ENCODE assay signal across 15 cellular contexts in genomic region chr19:55777528-55777927, GRCh38. TPM values are rescaled to one million over a fixed set of nuclear protein-coding genes. Genes with fewer than 3 reads are reported as not detected.
DNase-seq lines count a peak whose midpoint lies in the region; ATAC-seq, FAIRE-seq and TF ChIP-seq lines count a peak whose summit lies in the region.
"Had no signal": no experiment of that assay in that cellular context is flagged by ENCODE, and none has a peak within 500 bp of the region (broad histone marks: within the 10 kb centered on the region; RNA-seq: fewer than 3 reads in every experiment).

No MANE protein-coding gene starts in this region.

- no peak for TF ChIP-seq EP300 in HepG2 (IDR thresholded peaks at IDR 0.05; ENCODE audit: low read depth in 2 of 2, low read length in 2 of 2)
- no peak for TF ChIP-seq EP300 in HepG2 (CRISPR knock-in tag; IDR thresholded peaks at IDR 0.05; ENCODE audit: borderline replicate concordance)

- no peak overlapping the region for H3K27ac ChIP-seq in HCT116 (ENCODE audit: low read depth, low read length)
- H3K27ac ChIP-seq in HepG2 (ENCODE audit: extremely low read length, insufficient read depth, low read length) = no peak overlapping the region
- H3K27ac ChIP-seq: HL-60 had no signal

- CTCF ChIA-PET in HCT116 (lab: Charles Lee) (interaction anchor here (0.6 to 1.5 kb wide), 10 partner anchors 12 to 556 kb away, joined by 3 to 12 read pairs (median 3); no protein-coding TSS in a partner anchor), HepG2 (lab: Yijun Ruan, JAX; ENCODE audit: low intra/inter-chr PET ratio, low total read pairs) (no interaction called here)

- in situ Hi-C loops in HepG2 (cut with HindIII; ENCODE audit: extremely low pct_ligation_motif_present, low pct_unique_long_range_greater_than_20kb) = no loop called here

- no peaks in the 10 kb centered on the region for H4K20me1 ChIP-seq in HCT116 (ENCODE audit: insufficient read depth)
- no peaks in the 10 kb centered on the region for H4K20me1 ChIP-seq in HepG2 (ENCODE audit: insufficient read depth, low read length)

- H3K4me2 ChIP-seq in HCT116 (ENCODE audit: low read length) (no peak overlapping the region), HepG2 (ENCODE audit: low read depth, low read length) (no peak overlapping the region)

- intact Hi-C loops in HCT116 (cut with micrococcal nuclease) = loop anchor here (5.0 kb wide), 1 partner anchor 170 kb away; the partner anchor contains the start of gene NLRP8
- intact Hi-C loops in HepG2 (cut with micrococcal nuclease; ENCODE audit: unreplicated experiment) = no loop called here

- ATAC-seq in HCT116 (peak; percentile 52; the same call in 1 of the 2 replicates), HepG2 (no peak), HG02981 (IDR thresholded peaks at IDR 0.05; ENCODE audit: unreplicated experiment) (no peak), HG02571 (IDR thresholded peaks at IDR 0.05; ENCODE audit: unreplicated experiment) (no peak)
- ATAC-seq: esophagus mucosa had no signal

- H3K9ac ChIP-seq in HCT116 (ENCODE audit: low read length) (no peak overlapping the region), HepG2 (ENCODE audit: insufficient read depth, low read depth, low read length) (no peak overlapping the region)

- no peak for FAIRE-seq in HepG2 (lab: Jason Lieb, UNC)

- TF ChIP-seq CTCF in HCT116 (IDR thresholded peaks at IDR 0.05 in 2 of 3, conservative IDR thresholded peaks at IDR 0.05 in 1 of 3; ENCODE audit: borderline replicate concordance in 1 of 3, insufficient read depth in 1 of 3, low read depth in 2 of 3, low read length in 2 of 3) = peak; percentile 34 to 71 (median 63); a peak in 5 of 6 replicates
- peak; percentile 44 for TF ChIP-seq CTCF in HepG2 (CRISPR knock-in tag; IDR thresholded peaks at IDR 0.05)

- H3K9me2 ChIP-seq in HCT116 (ENCODE audit: insufficient read depth) = no peaks in the 10 kb centered on the region

- peak; percentile 19 for DNase-seq in activated CD4-positive, alpha-beta T cell treated with anti-CD3 and anti-CD28 coated beads for 48 hours
- no peak for DNase-seq in activated CD4-positive, alpha-beta T cell treated with anti-CD3 and anti-CD28 coated beads for 4 hours
- DNase-seq in HCT116 (ENCODE audit: low read depth, low spot score) (peak; percentile 2), OCI-M1 (lab: John Stamatoyannopoulos, UW) (peak; percentile 26), HepG2 (ENCODE audit: low spot score) (no peak), T1000 (lab: John Stamatoyannopoulos, UW) (no peak)
- DNase-seq: central memory CD4-positive, alpha-beta T cell; hippocampal formation; NCI-H1105; NCI-H774; nucleus accumbens had no signal

- H3K36me3 ChIP-seq in HCT116 (ENCODE audit: control insufficient read depth in 1 of 2, insufficient read depth in 2 of 2, low read length in 2 of 2) (no peaks in the 10 kb centered on the region), HepG2 (replicated peaks in 1 of 2; ENCODE audit: control insufficient read depth in 1 of 2, insufficient read depth in 2 of 2, low read length in 2 of 2) (no peaks in the 10 kb centered on the region)

- H3K9me3 ChIP-seq in HCT116 (ENCODE audit: control insufficient read depth in 1 of 2, insufficient read depth in 1 of 2, low read depth in 1 of 2, low read length in 2 of 2) (no peaks in the 10 kb centered on the region), HepG2 (ENCODE audit: low read length) (no peaks in the 10 kb centered on the region)

- POLR2A ChIA-PET in HCT116 (lab: Charles Lee) = no interaction called here
- POLR2A ChIA-PET in HepG2 (lab: Yijun Ruan, JAX) = no interaction called here

- RAD21 ChIA-PET in HCT116 (lab: Charles Lee; ENCODE audit: low non-redundant PET in 1 of 2, low total read pairs in 2 of 2, uncharacterized antibody in 2 of 2, unreplicated experiment in 2 of 2) = no interaction called here

- no peak for TF ChIP-seq POLR2A in HCT116 (IDR thresholded peaks at IDR 0.05; ENCODE audit: borderline replicate concordance, extremely low read depth, insufficient read depth, insufficient read length)
- no peak for TF ChIP-seq POLR2A in HepG2 (IDR thresholded peaks at IDR 0.05; ENCODE audit: insufficient read depth in 1 of 2, low read depth in 2 of 2, low read length in 2 of 2)

- no peaks in the 10 kb centered on the region for H3K79me2 ChIP-seq in HCT116 (ENCODE audit: insufficient read depth, low read length)
- H3K79me2 ChIP-seq in HepG2 (ENCODE audit: insufficient read depth, low read length) = no peaks in the 10 kb centered on the region

- WGBS in HepG2 (ENCODE audit: low lambda C conversion rate) = 58% methylated on average over 6 of the region's 7 CpGs

- no peak overlapping the region for H2AFZ ChIP-seq in HCT116 (ENCODE audit: low read depth, low read length, poor library complexity, severe bottlenecking)
- H2AFZ ChIP-seq in HepG2 (ENCODE audit: low read length) = no peak overlapping the region

- peaks cover 13% of the 10 kb centered on the region; the same call in 1 of the 2 replicates for H3K27me3 ChIP-seq in HCT116 (ENCODE audit: insufficient read depth, low read length)
- peaks cover 0 to 14% of the 10 kb centered on the region in 2 experiments; a peak in 2 of 5 replicates for H3K27me3 ChIP-seq in HepG2 (ENCODE audit: control insufficient read depth in 1 of 2, insufficient read depth in 2 of 2, low read length in 2 of 2)

- TF ChIP-seq RAD21 in HCT116 (IDR thresholded peaks at IDR 0.05; ENCODE audit: low read depth) = peak; percentile 55
- TF ChIP-seq RAD21 in HepG2 (CRISPR knock-in tag; IDR thresholded peaks at IDR 0.05) = no peak

- BruUV-seq in HCT116 (replicated peaks; lab: Mats Ljungman, UMichigan) (no TSS peak), HepG2 (replicated peaks; lab: Mats Ljungman, UMichigan) (no TSS peak)

- no peaks in the 10 kb centered on the region for H3K4me1 ChIP-seq in HCT116 (ENCODE audit: control insufficient read depth in 1 of 2, insufficient read depth in 2 of 2, low read length in 2 of 2)
- no peaks in the 10 kb centered on the region for H3K4me1 ChIP-seq in HepG2 (ENCODE audit: insufficient read depth, low read length)

- no peak overlapping the region for H3K4me3 ChIP-seq in HCT116 (replicated peaks in 1 of 2; ENCODE audit: low read depth in 1 of 2, low read length in 2 of 2)
- no peak overlapping the region for H3K4me3 ChIP-seq in HepG2 (replicated peaks in 1 of 3; ENCODE audit: insufficient read depth in 1 of 3, low read depth in 2 of 3, low read length in 3 of 3)

RNA-seq across cellular contexts. Expression of gene RFPL4AL1, which starts 8.6 kb away (rescaled TPM):
- not detected for total RNA-seq in HCT116 (2021; ENCODE audit: unreplicated experiment)
- not detected in 2 replicates for polyA plus RNA-seq in HCT116 (2012)
- not detected in 2 replicates for total RNA-seq in HepG2 (2016; rRNA removed; fragmentation: Illumina TruSeq; extraction: Trizol)
- not detected in 2 replicates for total RNA-seq in HepG2 (2016; cell fraction: cytosol; rRNA removed; fragmentation: Illumina TruSeq; extraction: Trizol; ENCODE audit: low read depth)
- not detected in 2 replicates for total RNA-seq in HepG2 (2016; cell fraction: insoluble cytoplasmic fraction; rRNA removed; fragmentation: Illumina TruSeq; extraction: Trizol)
- not detected in 2 replicates for total RNA-seq in HepG2 (2016; cell fraction: membrane; rRNA removed; fragmentation: Illumina TruSeq; extraction: Trizol)
- total RNA-seq in HepG2 (2016; cell fraction: nucleus; rRNA removed; fragmentation: Illumina TruSeq; extraction: Trizol) = not detected in 2 replicates
- polyA plus RNA-seq in HepG2 (2011; rRNA removed) = not detected in 2 replicates
- polyA plus RNA-seq in HepG2 (2011; cell fraction: cytosol; rRNA removed) = not detected in 2 replicates
- polyA plus RNA-seq in HepG2 (2011; cell fraction: nucleus; rRNA removed) = not detected in 2 replicates
- polyA plus RNA-seq in HepG2 (2012) = not detected in 2 replicates
- polyA plus RNA-seq in HepG2 (2016; cell fraction: cytosol; fragmentation: Illumina TruSeq; extraction: Trizol; ENCODE audit: low read depth) = not detected in 2 replicates
- polyA plus RNA-seq in HepG2 (2016; cell fraction: insoluble cytoplasmic fraction; fragmentation: Illumina TruSeq; extraction: Trizol; ENCODE audit: low read depth) = not detected in 2 replicates
- polyA plus RNA-seq in HepG2 (2016; cell fraction: membrane; fragmentation: Illumina TruSeq; extraction: Trizol; ENCODE audit: low read depth) = not detected in 2 replicates
- polyA plus RNA-seq in HepG2 (2016; cell fraction: nucleus; fragmentation: Illumina TruSeq; extraction: Trizol; ENCODE audit: insufficient read depth, low read depth) = not detected in 2 replicates
- polyA minus RNA-seq in HepG2 (2011; rRNA and poly(A)+ RNA removed; ENCODE audit: low replicate concordance) = not detected in 2 replicates
- polyA minus RNA-seq in HepG2 (2011; cell fraction: cytosol; rRNA and poly(A)+ RNA removed) = not detected in 2 replicates
- polyA minus RNA-seq in HepG2 (2011; cell fraction: nucleus; rRNA and poly(A)+ RNA removed) = not detected in 2 replicates
- total RNA-seq: esophagus mucosa had no signal

RNA-seq across cellular contexts. Expression of gene RFPL4A, which starts 18.6 kb away (rescaled TPM):
- not detected for total RNA-seq in HCT116 (2021; ENCODE audit: unreplicated experiment)
- 0.12 TPM in 1 of 2 replicates, not detected in the other for polyA plus RNA-seq in HCT116 (2012)
- total RNA-seq in HepG2 (2016; rRNA removed; fragmentation: Illumina TruSeq; extraction: Trizol) = not detected in 2 replicates
- not detected in 2 replicates for total RNA-seq in HepG2 (2016; cell fraction: cytosol; rRNA removed; fragmentation: Illumina TruSeq; extraction: Trizol; ENCODE audit: low read depth)
- not detected in 2 replicates for total RNA-seq in HepG2 (2016; cell fraction: insoluble cytoplasmic fraction; rRNA removed; fragmentation: Illumina TruSeq; extraction: Trizol)
- total RNA-seq in HepG2 (2016; cell fraction: membrane; rRNA removed; fragmentation: Illumina TruSeq; extraction: Trizol) = not detected in 2 replicates
- not detected in 2 replicates for total RNA-seq in HepG2 (2016; cell fraction: nucleus; rRNA removed; fragmentation: Illumina TruSeq; extraction: Trizol)
- polyA plus RNA-seq in HepG2 (2011; rRNA removed) = 0.13 TPM in 1 of 2 replicates, not detected in the other
- 0.13 and 0.33 TPM in 2 replicates for polyA plus RNA-seq in HepG2 (2011; cell fraction: cytosol; rRNA removed)
- 0.23 TPM in 1 of 2 replicates, not detected in the other for polyA plus RNA-seq in HepG2 (2011; cell fraction: nucleus; rRNA removed)
- polyA plus RNA-seq in HepG2 (2012) = not detected in 2 replicates
- polyA plus RNA-seq in HepG2 (2016; cell fraction: cytosol; fragmentation: Illumina TruSeq; extraction: Trizol; ENCODE audit: low read depth) = not detected in 2 replicates
- not detected in 2 replicates for polyA plus RNA-seq in HepG2 (2016; cell fraction: insoluble cytoplasmic fraction; fragmentation: Illumina TruSeq; extraction: Trizol; ENCODE audit: low read depth)
- not detected in 2 replicates for polyA plus RNA-seq in HepG2 (2016; cell fraction: membrane; fragmentation: Illumina TruSeq; extraction: Trizol; ENCODE audit: low read depth)
- not detected in 2 replicates for polyA plus RNA-seq in HepG2 (2016; cell fraction: nucleus; fragmentation: Illumina TruSeq; extraction: Trizol; ENCODE audit: insufficient read depth, low read depth)
- polyA minus RNA-seq in HepG2 (2011; rRNA and poly(A)+ RNA removed; ENCODE audit: low replicate concordance) = not detected in 2 replicates
- not detected in 2 replicates for polyA minus RNA-seq in HepG2 (2011; cell fraction: cytosol; rRNA and poly(A)+ RNA removed)
- polyA minus RNA-seq in HepG2 (2011; cell fraction: nucleus; rRNA and poly(A)+ RNA removed) = not detected in 2 replicates
- total RNA-seq: esophagus mucosa had no signal

RNA-seq across cellular contexts. Expression of gene NLRP9, which starts 39.3 kb away (rescaled TPM):
- total RNA-seq in HCT116 (2021; ENCODE audit: unreplicated experiment) (not detected), HepG2 (2016; rRNA removed; fragmentation: Illumina TruSeq; extraction: Trizol) (not detected in 2 replicates)
- polyA plus RNA-seq in HCT116 (2012) = not detected in 2 replicates
- not detected in 2 replicates for total RNA-seq in HepG2 (2016; cell fraction: cytosol; rRNA removed; fragmentation: Illumina TruSeq; extraction: Trizol; ENCODE audit: low read depth)
- not detected in 2 replicates for total RNA-seq in HepG2 (2016; cell fraction: insoluble cytoplasmic fraction; rRNA removed; fragmentation: Illumina TruSeq; extraction: Trizol)
- not detected in 2 replicates for total RNA-seq in HepG2 (2016; cell fraction: membrane; rRNA removed; fragmentation: Illumina TruSeq; extraction: Trizol)
- total RNA-seq in HepG2 (2016; cell fraction: nucleus; rRNA removed; fragmentation: Illumina TruSeq; extraction: Trizol) = not detected in 2 replicates
- polyA plus RNA-seq in HepG2 (2011; rRNA removed) = not detected in 2 replicates
- polyA plus RNA-seq in HepG2 (2011; cell fraction: cytosol; rRNA removed) = not detected in 2 replicates
- not detected in 2 replicates for polyA plus RNA-seq in HepG2 (2011; cell fraction: nucleus; rRNA removed)
- polyA plus RNA-seq in HepG2 (2012) = not detected in 2 replicates
- not detected in 2 replicates for polyA plus RNA-seq in HepG2 (2016; cell fraction: cytosol; fragmentation: Illumina TruSeq; extraction: Trizol; ENCODE audit: low read depth)
- not detected in 2 replicates for polyA plus RNA-seq in HepG2 (2016; cell fraction: insoluble cytoplasmic fraction; fragmentation: Illumina TruSeq; extraction: Trizol; ENCODE audit: low read depth)
- not detected in 2 replicates for polyA plus RNA-seq in HepG2 (2016; cell fraction: membrane; fragmentation: Illumina TruSeq; extraction: Trizol; ENCODE audit: low read depth)
- polyA plus RNA-seq in HepG2 (2016; cell fraction: nucleus; fragmentation: Illumina TruSeq; extraction: Trizol; ENCODE audit: insufficient read depth, low read depth) = not detected in 2 replicates
- polyA minus RNA-seq in HepG2 (2011; rRNA and poly(A)+ RNA removed; ENCODE audit: low replicate concordance) = not detected in 2 replicates
- not detected in 2 replicates for polyA minus RNA-seq in HepG2 (2011; cell fraction: cytosol; rRNA and poly(A)+ RNA removed)
- polyA minus RNA-seq in HepG2 (2011; cell fraction: nucleus; rRNA and poly(A)+ RNA removed) = not detected in 2 replicates
- total RNA-seq: esophagus mucosa had no signal

RNA-seq across cellular contexts. Expression of gene NLRP11, which starts 54.3 kb away (rescaled TPM):
- 0.86 TPM for total RNA-seq in HCT116 (2021; ENCODE audit: unreplicated experiment)
- polyA plus RNA-seq in HCT116 (2012) = 0.62 and 0.96 TPM in 2 replicates
- 0.02 TPM in 1 of 2 replicates, not detected in the other for total RNA-seq in HepG2 (2016; rRNA removed; fragmentation: Illumina TruSeq; extraction: Trizol)
- total RNA-seq in HepG2 (2016; cell fraction: cytosol; rRNA removed; fragmentation: Illumina TruSeq; extraction: Trizol; ENCODE audit: low read depth) = not detected in 2 replicates
- 0.06 TPM in 1 of 2 replicates, not detected in the other for total RNA-seq in HepG2 (2016; cell fraction: insoluble cytoplasmic fraction; rRNA removed; fragmentation: Illumina TruSeq; extraction: Trizol)
- not detected in 2 replicates for total RNA-seq in HepG2 (2016; cell fraction: membrane; rRNA removed; fragmentation: Illumina TruSeq; extraction: Trizol)
- total RNA-seq in HepG2 (2016; cell fraction: nucleus; rRNA removed; fragmentation: Illumina TruSeq; extraction: Trizol) = not detected in 2 replicates
- polyA plus RNA-seq in HepG2 (2011; rRNA removed) = 0.01 TPM in 1 of 2 replicates, not detected in the other
- polyA plus RNA-seq in HepG2 (2011; cell fraction: cytosol; rRNA removed) = not detected in 2 replicates
- polyA plus RNA-seq in HepG2 (2011; cell fraction: nucleus; rRNA removed) = not detected in 2 replicates
- not detected in 2 replicates for polyA plus RNA-seq in HepG2 (2012)
- not detected in 2 replicates for polyA plus RNA-seq in HepG2 (2016; cell fraction: cytosol; fragmentation: Illumina TruSeq; extraction: Trizol; ENCODE audit: low read depth)
- 0.09 TPM in 1 of 2 replicates, not detected in the other for polyA plus RNA-seq in HepG2 (2016; cell fraction: insoluble cytoplasmic fraction; fragmentation: Illumina TruSeq; extraction: Trizol; ENCODE audit: low read depth)
- polyA plus RNA-seq in HepG2 (2016; cell fraction: membrane; fragmentation: Illumina TruSeq; extraction: Trizol; ENCODE audit: low read depth) = not detected in 2 replicates
- polyA plus RNA-seq in HepG2 (2016; cell fraction: nucleus; fragmentation: Illumina TruSeq; extraction: Trizol; ENCODE audit: insufficient read depth, low read depth) = not detected in 2 replicates
- polyA minus RNA-seq in HepG2 (2011; rRNA and poly(A)+ RNA removed; ENCODE audit: low replicate concordance) = 1.0 TPM in 1 of 2 replicates, not detected in the other
- polyA minus RNA-seq in HepG2 (2011; cell fraction: cytosol; rRNA and poly(A)+ RNA removed) = not detected in 2 replicates
- polyA minus RNA-seq in HepG2 (2011; cell fraction: nucleus; rRNA and poly(A)+ RNA removed) = 0.13 TPM in 1 of 2 replicates, not detected in the other
- total RNA-seq: esophagus mucosa had no signal

RNA-seq across cellular contexts. Expression of gene NLRP4, which starts 58.8 kb away (rescaled TPM):
- total RNA-seq in HCT116 (2021; ENCODE audit: unreplicated experiment) (0.52 TPM), HepG2 (2016; rRNA removed; fragmentation: Illumina TruSeq; extraction: Trizol) (not detected in 2 replicates)
- 0.61 TPM in 2 replicates for polyA plus RNA-seq in HCT116 (2012)
- not detected in 2 replicates for total RNA-seq in HepG2 (2016; cell fraction: cytosol; rRNA removed; fragmentation: Illumina TruSeq; extraction: Trizol; ENCODE audit: low read depth)
- not detected in 2 replicates for total RNA-seq in HepG2 (2016; cell fraction: insoluble cytoplasmic fraction; rRNA removed; fragmentation: Illumina TruSeq; extraction: Trizol)
- total RNA-seq in HepG2 (2016; cell fraction: membrane; rRNA removed; fragmentation: Illumina TruSeq; extraction: Trizol) = not detected in 2 replicates
- total RNA-seq in HepG2 (2016; cell fraction: nucleus; rRNA removed; fragmentation: Illumina TruSeq; extraction: Trizol) = not detected in 2 replicates
- polyA plus RNA-seq in HepG2 (2011; rRNA removed) = not detected in 2 replicates
- polyA plus RNA-seq in HepG2 (2011; cell fraction: cytosol; rRNA removed) = not detected in 2 replicates
- polyA plus RNA-seq in HepG2 (2011; cell fraction: nucleus; rRNA removed) = not detected in 2 replicates
- not detected in 2 replicates for polyA plus RNA-seq in HepG2 (2012)
- polyA plus RNA-seq in HepG2 (2016; cell fraction: cytosol; fragmentation: Illumina TruSeq; extraction: Trizol; ENCODE audit: low read depth) = not detected in 2 replicates
- polyA plus RNA-seq in HepG2 (2016; cell fraction: insoluble cytoplasmic fraction; fragmentation: Illumina TruSeq; extraction: Trizol; ENCODE audit: low read depth) = not detected in 2 replicates
- polyA plus RNA-seq in HepG2 (2016; cell fraction: membrane; fragmentation: Illumina TruSeq; extraction: Trizol; ENCODE audit: low read depth) = not detected in 2 replicates
- not detected in 2 replicates for polyA plus RNA-seq in HepG2 (2016; cell fraction: nucleus; fragmentation: Illumina TruSeq; extraction: Trizol; ENCODE audit: insufficient read depth, low read depth)
- polyA minus RNA-seq in HepG2 (2011; rRNA and poly(A)+ RNA removed; ENCODE audit: low replicate concordance) = not detected in 2 replicates
- polyA minus RNA-seq in HepG2 (2011; cell fraction: cytosol; rRNA and poly(A)+ RNA removed) = not detected in 2 replicates
- polyA minus RNA-seq in HepG2 (2011; cell fraction: nucleus; rRNA and poly(A)+ RNA removed) = not detected in 2 replicates
- total RNA-seq: esophagus mucosa had no signal

Comparison
In these comparisons a context has a peak if more than half of its experiments do, and no peak if none do; other contexts are left out.
1. DNase-seq: peak in activated CD4-positive, alpha-beta T cell treated with anti-CD3 and anti-CD28 coated beads for 48 hours (single experiment), HCT116 (single experiment) and OCI-M1 (single experiment); none in activated CD4-positive, alpha-beta T cell treated with anti-CD3 and anti-CD28 coated beads for 4 hours (0 of 2), HepG2 (single experiment) and T1000 (single experiment).